9 cellular contexts compared by ENCODE assay signal in genomic region chr16:46687486-46687885, GRCh38. TPM values are rescaled to one million over a fixed set of nuclear protein-coding genes. Genes with fewer than 3 reads are reported as not detected.
DNase-seq lines count a peak whose midpoint lies in the region; ATAC-seq and TF ChIP-seq lines count a peak whose summit lies in the region.
"Had no signal": no experiment of that assay in that cellular context is flagged by ENCODE, and none has a peak within 500 bp of the region (broad histone marks: within the 10 kb centered on the region; RNA-seq: fewer than 3 reads in every experiment).

No MANE protein-coding gene starts in this region.

- intact Hi-C loops in body of pancreas (cut with DNase I) = no loop called here

- TF ChIP-seq POLR2A in body of pancreas (IDR thresholded peaks at IDR 0.05) = no peak

- H3K36me3 ChIP-seq in GM23338 (ENCODE audit: insufficient read depth) (peaks cover 8% of the 10 kb centered on the region; the same call in 1 of the 2 replicates), RWPE2 (ENCODE audit: low read depth) (peaks cover 38% of the 10 kb centered on the region), smooth muscle cell (ENCODE audit: low read depth) (no peaks in the 10 kb centered on the region), body of pancreas (replicated peaks in 1 of 2; ENCODE audit: insufficient read depth in 1 of 2, low read depth in 2 of 2) (no peaks in the 10 kb centered on the region)

- H3K4me1 ChIP-seq in GM23338 (ENCODE audit: insufficient read depth) = peaks cover 36% of the 10 kb centered on the region
- peaks cover 28% of the 10 kb centered on the region for H3K4me1 ChIP-seq in RWPE2 (ENCODE audit: insufficient read depth, poor library complexity, severe bottlenecking)
- peaks cover 27% of the 10 kb centered on the region for H3K4me1 ChIP-seq in smooth muscle cell (ENCODE audit: low read depth)
- H3K4me1 ChIP-seq in body of pancreas = peaks cover 39% of the 10 kb centered on the region

- WGBS in smooth muscle cell (ENCODE audit: low lambda C conversion rate) = 40% methylated on average over 9 of the region's 9 CpGs
- WGBS in body of pancreas, 2 donors = 70 to 71% methylated on average over 9 of the region's 9 CpGs

- peaks cover 57% of the 10 kb centered on the region for H4K20me1 ChIP-seq in GM23338 (replicated peaks; ENCODE audit: insufficient read depth)
- H4K20me1 ChIP-seq in smooth muscle cell (ENCODE audit: low read depth) = peaks cover 64% of the 10 kb centered on the region

- H3K9me3 ChIP-seq in RWPE2 (ENCODE audit: severe bottlenecking) = no peaks in the 10 kb centered on the region
- no peaks in the 10 kb centered on the region for H3K9me3 ChIP-seq in smooth muscle cell (replicated peaks; ENCODE audit: low read depth)
- no peaks in the 10 kb centered on the region for H3K9me3 ChIP-seq in body of pancreas

- no peak for ATAC-seq in GM23338
- ATAC-seq in RWPE2 (ENCODE audit: low read depth) = no peak
- ATAC-seq in body of pancreas = no peak
- ATAC-seq: T-helper 17 cell had no signal

- H3K9ac ChIP-seq in smooth muscle cell (ENCODE audit: low read depth) = peak overlapping the region; percentile 88

- peaks cover 34% of the 10 kb centered on the region for H3K4me1 Mint-ChIP-seq in GM23338

- no peaks in the 10 kb centered on the region; the same call in none of the 3 replicates for H3K36me3 Mint-ChIP-seq in GM23338 (ENCODE audit: low read depth)

- no peak for TF ChIP-seq CTCF in GM23338 (conservative IDR thresholded peaks at IDR 0.05; ENCODE audit: low read depth in 2 of 2)
- no peak for TF ChIP-seq CTCF in RWPE2 (IDR thresholded peaks at IDR 0.05; ENCODE audit: poor library complexity, severe bottlenecking)
- TF ChIP-seq CTCF in fibroblast of villous mesenchyme (IDR thresholded peaks at IDR 0.05; ENCODE audit: insufficient read depth, low read depth, low read length) = no peak
- TF ChIP-seq CTCF in smooth muscle cell (IDR thresholded peaks at IDR 0.05; ENCODE audit: borderline replicate concordance, insufficient read depth, poor library complexity, severe bottlenecking) = no peak
- TF ChIP-seq CTCF in body of pancreas (IDR thresholded peaks at IDR 0.05) = peak in 1 of 7 experiments; percentile 8

- H3K79me2 ChIP-seq in GM23338 (replicated peaks; ENCODE audit: insufficient read depth) (peaks cover 88% of the 10 kb centered on the region), smooth muscle cell (ENCODE audit: low read depth) (peaks cover 77% of the 10 kb centered on the region)

- no peak overlapping the region for H3K27ac Mint-ChIP-seq in GM23338
- H3K27ac Mint-ChIP-seq: T-helper 17 cell had no signal

- H3K4me3 ChIP-seq in GM23338 = peak overlapping the region; percentile 87
- H3K4me3 ChIP-seq in RWPE2 (ENCODE audit: severe bottlenecking) = peak overlapping the region; percentile 60
- peak overlapping the region; percentile 93 for H3K4me3 ChIP-seq in fibroblast of villous mesenchyme (ENCODE audit: low read depth, low read length)
- peak overlapping the region; percentile 90 for H3K4me3 ChIP-seq in smooth muscle cell
- H3K4me3 ChIP-seq in body of pancreas = no peak overlapping the region

- no peak overlapping the region for H3K4me3 Mint-ChIP-seq in GM23338
- H3K4me3 Mint-ChIP-seq: T-helper 17 cell had no signal

- H3K27ac ChIP-seq in GM23338 (ENCODE audit: low read depth) (0 out of 2 replicates have a peak overlapping the region, but pooled peaks have one; percentile 65), RWPE2 (ENCODE audit: poor library complexity, severe bottlenecking) (peak overlapping the region; percentile 83), smooth muscle cell (ENCODE audit: low read depth) (peak overlapping the region; percentile 89), body of pancreas (no peak overlapping the region)

- H3K9me3 Mint-ChIP-seq in GM23338 = no peaks in the 10 kb centered on the region

- no peaks in the 10 kb centered on the region for H3K9me2 ChIP-seq in GM23338 (ENCODE audit: insufficient read depth)

- H3K4me2 ChIP-seq in GM23338 = peak overlapping the region; percentile 85
- peak overlapping the region; percentile 92 for H3K4me2 ChIP-seq in smooth muscle cell

- peaks cover 2% of the 10 kb centered on the region for H3K27me3 Mint-ChIP-seq in GM23338 (ENCODE audit: insufficient read depth, low read depth, poor library complexity)
- H3K27me3 Mint-ChIP-seq: T-helper 17 cell had no signal

- H2AFZ ChIP-seq in GM23338 (no peak overlapping the region), smooth muscle cell (ENCODE audit: low read depth) (peak overlapping the region; percentile 84)

- no peaks in the 10 kb centered on the region for H3K27me3 ChIP-seq in GM23338 (ENCODE audit: insufficient read depth)
- H3K27me3 ChIP-seq in RWPE2 (ENCODE audit: insufficient read depth, poor library complexity, severe bottlenecking) = no peaks in the 10 kb centered on the region
- H3K27me3 ChIP-seq in smooth muscle cell (ENCODE audit: low read depth) = no peaks in the 10 kb centered on the region
- H3K27me3 ChIP-seq in body of pancreas = no peaks in the 10 kb centered on the region

- DNase-seq in GM23338 (ENCODE audit: low spot score) (no peak), RWPE2 (ENCODE audit: low spot score) (no peak), fibroblast of villous mesenchyme (ENCODE audit: low read depth) (no peak), smooth muscle cell (lab: John Stamatoyannopoulos, UW; ENCODE audit: unreplicated experiment) (no peak), AG08396 (ENCODE audit: low spot score) (no peak), mucosa of gallbladder (ENCODE audit: low spot score) (no peak), body of pancreas (no peak)
- DNase-seq: NCI-H1930, T-helper 17 cell had no signal

- H3F3A ChIP-seq in GM23338 (replicated peaks; ENCODE audit: low read depth) = no peaks in the 10 kb centered on the region
- H3F3A ChIP-seq in smooth muscle cell (ENCODE audit: low read depth) = peaks cover 15% of the 10 kb centered on the region

TF ChIP-seq in GM23338, 12 proteins besides CTCF, POLR2A, EP300 and RAD21:
- TF ChIP-seq ETS1 (IDR thresholded peaks at IDR 0.05) (no peak), POLR2AphosphoS5 (IDR thresholded peaks at IDR 0.05; ENCODE audit: low read depth) (no peak)

RNA-seq across cellular contexts. Expression of gene VPS35, which starts 1.5 kb away (rescaled TPM):
- 40.0 and 51.8 TPM in 2 replicates for total RNA-seq in GM23338 (2014; rRNA removed; shearing (Covaris generic))
- polyA plus RNA-seq in GM23338 (2016; fragmentation: Nextera tagmentation; extraction: Ambion mirVana) (25.4 and 31.1 TPM in 2 replicates), smooth muscle cell (59.5 and 83.6 TPM in 2 replicates)
- total RNA-seq in fibroblast of villous mesenchyme (122 and 193 TPM in 2 replicates), smooth muscle cell (103 and 195 TPM in 2 replicates), mucosa of gallbladder (100 TPM), body of pancreas (10 to 100 TPM; 14.5 to 40.5 TPM)

RNA-seq across cellular contexts. Expression of gene ORC6, which starts 2.0 kb away (rescaled TPM):
- total RNA-seq in GM23338 (2014; rRNA removed; shearing (Covaris generic)) = 71.5 and 75.7 TPM in 2 replicates
- polyA plus RNA-seq in GM23338 (2016; fragmentation: Nextera tagmentation; extraction: Ambion mirVana) (92.0 and 103 TPM in 2 replicates), smooth muscle cell (15.6 and 22.4 TPM in 2 replicates)
- total RNA-seq in fibroblast of villous mesenchyme (9.3 and 9.9 TPM in 2 replicates), smooth muscle cell (10.9 and 29.4 TPM in 2 replicates), mucosa of gallbladder (2.2 TPM), body of pancreas (1 to 10 TPM in 1 of 2 donors, not detected in 1; 4.9 TPM)

Comparison
In these comparisons a context has a peak if more than half of its experiments do, and no peak if none do; other contexts are left out.
1. H3K27ac ChIP-seq: peak in GM23338 (single experiment), RWPE2 (single experiment) and smooth muscle cell (single experiment); none in body of pancreas (0 of 4).
2. H3K4me3 ChIP-seq: peak in GM23338 (single experiment), RWPE2 (single experiment), fibroblast of villous mesenchyme (single experiment) and smooth muscle cell (single experiment); none in body of pancreas (0 of 2).